ENCODE assay signal across 10 cellular contexts in the genomic region with DNA sequence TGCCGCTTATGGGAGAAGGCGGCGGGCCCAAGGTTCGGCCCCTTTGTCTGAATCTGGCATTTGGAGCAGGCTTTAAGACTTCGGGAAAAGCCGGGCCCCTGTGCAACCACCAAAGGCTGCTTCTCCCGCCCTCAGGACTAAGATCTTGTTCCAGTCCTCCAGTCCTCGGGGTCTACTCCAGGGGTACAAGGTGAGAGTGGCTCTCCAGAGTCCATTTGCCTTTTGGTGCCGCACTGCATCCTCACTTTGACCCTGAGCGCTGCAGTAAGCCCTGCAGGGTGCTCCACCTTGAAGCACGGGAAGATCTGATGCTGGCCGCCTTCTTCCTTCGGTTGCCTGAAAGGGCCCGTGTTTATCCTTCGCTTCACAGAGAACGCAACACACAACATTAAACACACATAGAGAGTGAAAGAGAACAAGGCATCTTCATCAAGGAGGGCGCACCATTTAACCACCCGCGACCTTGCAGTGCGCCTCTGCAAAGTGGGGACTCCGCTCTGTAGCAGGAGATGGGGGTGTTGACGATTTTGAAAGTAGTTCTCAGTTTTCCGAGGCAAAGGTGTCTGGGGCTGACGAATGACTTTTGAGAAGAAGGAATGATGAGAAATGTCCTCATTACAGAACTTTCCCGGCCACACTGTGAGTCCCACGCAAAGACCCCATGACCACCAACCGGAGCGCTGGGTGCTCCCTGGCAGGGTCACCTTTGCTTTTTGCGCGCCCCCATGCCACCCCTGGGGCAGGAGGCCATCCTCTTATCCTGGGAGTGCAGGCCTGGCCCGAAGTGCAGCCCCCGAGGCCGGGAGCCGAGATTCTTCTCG. TPM values are rescaled to one million over a fixed set of nuclear protein-coding genes. Genes with fewer than 3 reads are reported as not detected.
DNase-seq lines count a peak whose midpoint lies in the region; ATAC-seq and TF ChIP-seq lines count a peak whose summit lies in the region.
"Had no signal": no experiment of that assay in that cellular context is flagged by ENCODE, and none has a peak within 500 bp of the region (broad histone marks: within the 10 kb centered on the region; RNA-seq: fewer than 3 reads in every experiment).

No MANE protein-coding gene starts in this region.

- no peaks in the 10 kb centered on the region for H3K27me3 ChIP-seq in gastrocnemius medialis

- ATAC-seq in gastrocnemius medialis (no peak), GM18858 (IDR thresholded peaks at IDR 0.05; ENCODE audit: unreplicated experiment) (no peak), GM19397 (IDR thresholded peaks at IDR 0.05; ENCODE audit: unreplicated experiment) (no peak)

- peaks cover 3% of the 10 kb centered on the region; the same call in 1 of the 2 replicates for H3K9me3 ChIP-seq in ES-I3 (ENCODE audit: control insufficient read depth, insufficient read depth, low read length)
- no peaks in the 10 kb centered on the region for H3K9me3 ChIP-seq in gastrocnemius medialis

- no peak for TF ChIP-seq CTCF in RWPE1 (conservative IDR thresholded peaks at IDR 0.05; ENCODE audit: low read depth)
- no peak for TF ChIP-seq CTCF in fibroblast of pulmonary artery (IDR thresholded peaks at IDR 0.05; ENCODE audit: low read length, missing control alignments)
- TF ChIP-seq CTCF in gastrocnemius medialis (IDR thresholded peaks at IDR 0.05 in 4 of 5, conservative IDR thresholded peaks at IDR 0.05 in 1 of 5), result no peak

- H3K4me3 ChIP-seq in fibroblast of pulmonary artery (replicated peaks; ENCODE audit: low read depth, low read length) (peak overlapping the region; percentile 60), gastrocnemius medialis (peak overlapping the region; percentile 69 to 86 (median 78))

- in situ Hi-C loops in gastrocnemius medialis (cut with MboI; ENCODE audit: low sequenced_read_pairs in 4 of 4), result loop anchor here in 2 of 4 donors (10.0 to 25.0 kb wide), 2 partner anchors 105 to 133 kb away; a partner anchor contains a TSS

- TF ChIP-seq POLR2A in gastrocnemius medialis (IDR thresholded peaks at IDR 0.05), result no peak

- H3K4me1 ChIP-seq in ES-I3 (ENCODE audit: insufficient read depth, low read length) (no peaks in the 10 kb centered on the region; the same call in 1 of the 2 replicates), gastrocnemius medialis (peaks cover 0 to 9% of the 10 kb centered on the region in 2 donors)

- H3K36me3 ChIP-seq in ES-I3 (ENCODE audit: insufficient read depth, low read length) (no peaks in the 10 kb centered on the region), gastrocnemius medialis (no peaks in the 10 kb centered on the region)

- CTCF ChIA-PET in RWPE1 (lab: Yijun Ruan, JAX), result interaction anchor here (0.6 kb wide), 1 partner anchor 62 kb away, joined by 3 read pairs; no protein-coding TSS in a partner anchor

- DNase-seq in RWPE1 (ENCODE audit: low spot score) (no peak), fibroblast of pulmonary artery (ENCODE audit: low read depth) (no peak), gastrocnemius medialis (no peak), iPS-NIHi11 (ENCODE audit: low spot score) (no peak), HK-2 (ENCODE audit: unreplicated experiment) (no peak)
- DNase-seq: activated naive CD4-positive, alpha-beta T cell; NCI-H187 treated with DMSO at 0.1 percent for 48 hours had no signal

- peak overlapping the region; percentile 66; the same call in 1 of the 2 replicates for H3K9ac ChIP-seq in ES-I3 (ENCODE audit: low read depth, low read length)

- intact Hi-C loops in gastrocnemius medialis (cut with DNase I; ENCODE audit: low total_unique reads), result no loop called here

- H3K27ac ChIP-seq in RWPE1 (peak overlapping the region; percentile 80), gastrocnemius medialis (peak overlapping the region in 3 of 4 donors; percentile 44 to 74 (median 56))

- POLR2A ChIA-PET in RWPE1 (lab: Yijun Ruan, JAX; ENCODE audit: low non-redundant PET), result no interaction called here

RNA-seq across cellular contexts. Expression of a gene that starts 1.0 kb away (rescaled TPM):
- total RNA-seq in gastrocnemius medialis, result 1 to 10 TPM; 2.3 to 7.5 (median 5.1) TPM

RNA-seq across cellular contexts. Expression of a gene that starts 25.3 kb away (rescaled TPM):
- 10 to 100 TPM; 23.4 to 29.9 (median 27.5) TPM for total RNA-seq in gastrocnemius medialis
